3 cellular contexts compared by ENCODE assay signal in genomic region chr10:32530231-32530630, GRCh38.
"Had no signal": no experiment of that assay in that cellular context is flagged by ENCODE, and none has a peak within 500 bp of the region (broad histone marks: within the 10 kb centered on the region; RNA-seq: fewer than 3 reads in every experiment).

No MANE protein-coding gene starts in this region.

- ATAC-seq: GM12878 had no signal

- DNase-seq: GDM1, GF-D8 had no signal
